In the genomic region with DNA sequence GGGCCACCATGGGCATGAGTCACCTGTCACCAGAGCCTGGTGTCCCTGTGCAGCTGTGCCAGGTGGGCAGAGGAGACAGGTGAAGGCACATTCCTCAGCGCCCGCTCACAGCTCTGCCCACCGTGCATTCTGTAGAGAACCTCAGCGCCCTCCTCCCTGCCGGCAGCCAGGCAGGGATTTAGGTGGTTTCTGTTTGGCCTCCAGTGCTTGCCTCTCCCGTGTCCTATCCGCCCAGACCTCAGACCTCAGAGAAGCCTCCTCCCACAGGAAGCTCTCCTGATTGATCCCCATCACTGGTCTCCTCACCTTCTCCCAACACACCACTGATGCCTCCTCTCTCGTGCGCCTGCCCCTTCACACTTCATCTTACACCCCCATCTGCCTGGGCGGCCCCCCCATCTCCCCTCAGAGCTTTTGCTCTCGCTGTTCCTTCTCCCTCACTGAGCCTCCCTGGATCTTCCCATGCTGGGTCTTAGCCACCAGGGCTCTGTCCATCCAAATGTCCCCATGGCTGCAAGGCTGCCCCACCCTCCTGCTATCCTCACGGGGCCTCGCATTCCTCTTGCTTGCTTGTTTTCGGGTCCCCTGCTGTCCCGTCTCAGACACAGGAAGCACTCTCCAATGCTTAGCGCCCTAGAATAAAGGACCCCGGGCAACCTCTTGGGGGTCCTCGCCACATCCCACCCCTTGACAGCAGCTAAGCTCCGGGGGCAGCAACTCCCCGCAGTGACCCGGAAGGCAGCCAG, we compare ENCODE assay signal across 10 cellular contexts. TPM values are rescaled to one million over a fixed set of nuclear protein-coding genes. Genes with fewer than 3 reads are reported as not detected.
A peak's percentile ranks its signal among the peaks of the same experiment; 100 is the strongest.
DNase-seq lines count a peak whose midpoint lies in the region; ATAC-seq and TF ChIP-seq lines count a peak whose summit lies in the region.
"Had no signal": no experiment of that assay in that cellular context is flagged by ENCODE, and none has a peak within 500 bp of the region (broad histone marks: within the 10 kb centered on the region; RNA-seq: fewer than 3 reads in every experiment).

No MANE protein-coding gene starts in this region.

- no peak for ATAC-seq in SK-N-SH treated with all-trans-retinoic acid at 6 μM for 48 hours
- ATAC-seq in stimulated activated naive B cell treated with anti-CD40 and anti-IgM and Interleukin-4, amounts not matched to agents 10 μg/mL and 1 μg/mL and 100 μg/mL, for 72 hours (replicated peaks): peak in 1 of 2 donors; percentile 2

- H2AFZ ChIP-seq in SK-N-SH (ENCODE audit: low read depth): no peak overlapping the region

- no peak for TF ChIP-seq CTCF in SK-N-SH (IDR thresholded peaks at IDR 0.05)
- TF ChIP-seq CTCF in glutamatergic neuron (IDR thresholded peaks at IDR 0.05; ENCODE audit: partially characterized antibody, unreplicated experiment): no peak
- no peak for TF ChIP-seq CTCF in ovary (IDR thresholded peaks at IDR 0.05)

- H3K36me3 Mint-ChIP-seq in glutamatergic neuron (ENCODE audit: unreplicated experiment): no peaks in the 10 kb centered on the region
- peaks cover 28 to 35% of the 10 kb centered on the region in 2 donors for H3K36me3 Mint-ChIP-seq in stimulated activated naive B cell treated with anti-CD40 and anti-IgM and Interleukin-4, amounts not matched to agents 10 μg/mL and 1 μg/mL and 100 μg/mL, for 72 hours

- TF ChIP-seq EP300 in SK-N-SH (IDR thresholded peaks at IDR 0.05; ENCODE audit: borderline replicate concordance in 1 of 2, low read depth in 1 of 2, low read length in 1 of 2): no peak
- TF ChIP-seq EP300 in ovary (IDR thresholded peaks at IDR 0.05): no peak

- WGBS in SK-N-SH (ENCODE audit: low lambda C conversion rate): 91% methylated on average over 21 of the region's 21 CpGs
- 78 to 84% (median 80%) methylated on average over 21 of the region's 21 CpGs for WGBS in ovary, 3 donors

- DNase-seq in SK-N-SH (no peak), SW480 (ENCODE audit: low spot score) (peak; percentile 86), glutamatergic neuron (no peak), ovary (no peak), NCI-H146 (lab: John Stamatoyannopoulos, UW) (no peak)
- DNase-seq in stimulated activated naive B cell treated with anti-CD40 and anti-IgM and Interleukin-4, amounts not matched to agents 10 μg/mL and 1 μg/mL and 100 μg/mL, for 72 hours: no peak
- no peak for DNase-seq in effector CD8-positive, alpha-beta T cell (lab: John Stamatoyannopoulos, UW)
- DNase-seq: NCI-H524 treated with DMSO at 0.1 percent for 48 hours; stimulated activated CD4-positive, alpha-beta T cell treated with anti-CD3 and anti-CD28 coated beads, Interleukin-1b, Interleukin-23, amount 100 ng/mL, for 48 hours had no signal

- peaks cover 12% of the 10 kb centered on the region for H3F3A ChIP-seq in SK-N-SH (replicated peaks; ENCODE audit: insufficient read depth)

- TF ChIP-seq POLR2A in ovary (IDR thresholded peaks at IDR 0.05): no peak

- TF ChIP-seq RAD21 in SK-N-SH (IDR thresholded peaks at IDR 0.05; ENCODE audit: low read length): no peak

- no peaks in the 10 kb centered on the region for H3K36me3 ChIP-seq in SK-N-SH (replicated peaks in 1 of 2; ENCODE audit: control insufficient read depth in 1 of 2, insufficient read depth in 2 of 2, low read length in 1 of 2)
- H3K36me3 ChIP-seq in ovary: no peaks in the 10 kb centered on the region

- POLR2A ChIA-PET in SK-N-SH (lab: Yijun Ruan, JAX): interaction anchor here (0.6 to 1.9 kb wide), 2 partner anchors 33 to 130 kb away, joined by 3 to 8 read pairs; a partner anchor contains a TSS

- CTCF ChIA-PET in SK-N-SH (lab: Yijun Ruan, JAX): interaction anchor here (0.7 to 4.8 kb wide), 12 partner anchors 9 to 109 kb away, joined by 3 to 16 read pairs (median 4); a partner anchor contains a TSS

- H3K9me3 ChIP-seq in SK-N-SH (no peaks in the 10 kb centered on the region), ovary (no peaks in the 10 kb centered on the region)

- H3K4me2 ChIP-seq in SK-N-SH: peak overlapping the region; percentile 72

- no peak overlapping the region for H3K4me3 ChIP-seq in SK-N-SH (ENCODE audit: low read depth in 2 of 2, low read length in 1 of 2)
- H3K4me3 ChIP-seq in ovary: no peak overlapping the region

- peak overlapping the region; percentile 49 for H3K4me3 Mint-ChIP-seq in glutamatergic neuron (ENCODE audit: unreplicated experiment)
- peak overlapping the region; percentile 68 to 69 for H3K4me3 Mint-ChIP-seq in stimulated activated naive B cell treated with anti-CD40 and anti-IgM and Interleukin-4, amounts not matched to agents 10 μg/mL and 1 μg/mL and 100 μg/mL, for 72 hours

- peak overlapping the region; percentile 80 to 92; a peak in 2 of 4 replicates for H3K27ac ChIP-seq in SK-N-SH (ENCODE audit: low read depth in 2 of 2, low read length in 1 of 2)
- peak overlapping the region in 1 of 2 donors; percentile 12 for H3K27ac ChIP-seq in ovary

- H3K9ac ChIP-seq in SK-N-SH: no peak overlapping the region

- H4K20me1 ChIP-seq in SK-N-SH (ENCODE audit: insufficient read depth): peaks cover 40% of the 10 kb centered on the region

- peaks cover 7% of the 10 kb centered on the region for H3K27me3 Mint-ChIP-seq in glutamatergic neuron (ENCODE audit: unreplicated experiment)
- no peaks in the 10 kb centered on the region for H3K27me3 Mint-ChIP-seq in stimulated activated naive B cell treated with anti-CD40 and anti-IgM and Interleukin-4, amounts not matched to agents 10 μg/mL and 1 μg/mL and 100 μg/mL, for 72 hours

- H3K4me1 ChIP-seq in SK-N-SH (ENCODE audit: control insufficient read depth in 1 of 2, insufficient read depth in 2 of 2, low read depth in 1 of 2, low read length in 1 of 2) (peaks cover 33 to 70% of the 10 kb centered on the region in 2 experiments), ovary (ENCODE audit: insufficient read depth) (peaks cover 43% of the 10 kb centered on the region)

- peak overlapping the region; percentile 13 for H3K27ac Mint-ChIP-seq in glutamatergic neuron (ENCODE audit: unreplicated experiment)
- peak overlapping the region; percentile 97 for H3K27ac Mint-ChIP-seq in stimulated activated naive B cell treated with anti-CD40 and anti-IgM and Interleukin-4, amounts not matched to agents 10 μg/mL and 1 μg/mL and 100 μg/mL, for 72 hours

- H3K9me2 ChIP-seq in SK-N-SH: no peaks in the 10 kb centered on the region

- peaks cover 31% of the 10 kb centered on the region for H3K4me1 Mint-ChIP-seq in glutamatergic neuron (ENCODE audit: low read depth, unreplicated experiment)
- H3K4me1 Mint-ChIP-seq in stimulated activated naive B cell treated with anti-CD40 and anti-IgM and Interleukin-4, amounts not matched to agents 10 μg/mL and 1 μg/mL and 100 μg/mL, for 72 hours: peaks cover 79 to 99% of the 10 kb centered on the region in 2 donors

- peaks cover 89% of the 10 kb centered on the region for H3K79me2 ChIP-seq in SK-N-SH (ENCODE audit: insufficient read depth)

- H3K27me3 ChIP-seq in SK-N-SH (ENCODE audit: insufficient read depth): no peaks in the 10 kb centered on the region
- H3K27me3 ChIP-seq in ovary: no peaks in the 10 kb centered on the region

- H3K9me3 Mint-ChIP-seq in glutamatergic neuron (ENCODE audit: unreplicated experiment): peaks cover 3% of the 10 kb centered on the region
- no peaks in the 10 kb centered on the region for H3K9me3 Mint-ChIP-seq in stimulated activated naive B cell treated with anti-CD40 and anti-IgM and Interleukin-4, amounts not matched to agents 10 μg/mL and 1 μg/mL and 100 μg/mL, for 72 hours

- intact Hi-C loops in ovary (cut with DNase I): no loop called here

TF ChIP-seq in SK-N-SH, 30 proteins besides CTCF, POLR2A, EP300 and RAD21 (continues in another document):
- TF ChIP-seq SIN3A (IDR thresholded peaks at IDR 0.05; ENCODE audit: borderline replicate concordance, low read depth, low read length): no peak

TF ChIP-seq in SK-N-SH treated with all-trans-retinoic acid at 6 μM for 48 hours, 23 proteins besides CTCF, POLR2A, EP300 and RAD21 (continues in another document):
- TF ChIP-seq ZFP3 (CRISPR knock-in tag; IDR thresholded peaks at IDR 0.05) (no peak), SNAI2 (CRISPR knock-in tag; IDR thresholded peaks at IDR 0.05) (no peak), ZNF70 (CRISPR knock-in tag; IDR thresholded peaks at IDR 0.05) (no peak), TOX (CRISPR knock-in tag; IDR thresholded peaks at IDR 0.05; ENCODE audit: borderline replicate concordance) (no peak)

RNA-seq across cellular contexts. Expression of a gene that starts 23.9 kb away (rescaled TPM):
- 62.5 and 82.8 TPM in 2 replicates for polyA plus RNA-seq in SK-N-SH (2012; rRNA removed)
- polyA plus RNA-seq in SK-N-SH (2012; cell fraction: cytosol; rRNA removed): 34.7 and 53.5 TPM in 2 replicates
- polyA plus RNA-seq in SK-N-SH (2012; cell fraction: nucleus; rRNA removed): 48.5 and 52.9 TPM in 2 replicates
- total RNA-seq in glutamatergic neuron (ENCODE audit: unreplicated experiment): 56.3 TPM
- total RNA-seq in ovary: 10 to 100 TPM; 20.5 to 88.6 (median 68.3) TPM
- polyA plus RNA-seq in ovary: 10 to 100 TPM in 1 of 2 donors, 1 to 10 TPM in 1; 6.9 to 57.5 TPM

RNA-seq across cellular contexts. Expression of a gene that starts 26.0 kb away (rescaled TPM):
- polyA plus RNA-seq in SK-N-SH (2012; rRNA removed) (13.2 and 18.0 TPM in 2 replicates), ovary (1 to 10 TPM; 7.3 to 8.6 TPM)
- 12.9 and 15.0 TPM in 2 replicates for polyA plus RNA-seq in SK-N-SH (2012; cell fraction: cytosol; rRNA removed)
- polyA plus RNA-seq in SK-N-SH (2012; cell fraction: nucleus; rRNA removed): 23.9 and 29.4 TPM in 2 replicates
- total RNA-seq in glutamatergic neuron (ENCODE audit: unreplicated experiment) (20.5 TPM), ovary (10 to 100 TPM in 1 of 7 donors, 1 to 10 TPM in 6; 4.7 to 10.4 (median 7.5) TPM)

RNA-seq across cellular contexts. Expression of a gene that starts 33.1 kb away (rescaled TPM):
- 18.7 and 21.3 TPM in 2 replicates for polyA plus RNA-seq in SK-N-SH (2012; rRNA removed)
- 9.7 and 14.7 TPM in 2 replicates for polyA plus RNA-seq in SK-N-SH (2012; cell fraction: cytosol; rRNA removed)
- polyA plus RNA-seq in SK-N-SH (2012; cell fraction: nucleus; rRNA removed): 23.4 and 26.0 TPM in 2 replicates
- 56.7 TPM for total RNA-seq in glutamatergic neuron (ENCODE audit: unreplicated experiment)
- total RNA-seq in ovary: 10 to 100 TPM in 5 of 7 donors, 1 to 10 TPM in 2; 5.2 to 31.1 (median 20.3) TPM
- polyA plus RNA-seq in ovary: 10 to 100 TPM in 1 of 2 donors, 1 to 10 TPM in 1; 2.4 to 14.5 TPM

RNA-seq across cellular contexts. Expression of a gene that starts 37.8 kb away (rescaled TPM):
- polyA plus RNA-seq in SK-N-SH (2012; rRNA removed): 6.0 and 7.6 TPM in 2 replicates
- polyA plus RNA-seq in SK-N-SH (2012; cell fraction: cytosol; rRNA removed): 2.8 and 2.9 TPM in 2 replicates
- polyA plus RNA-seq in SK-N-SH (2012; cell fraction: nucleus; rRNA removed): 5.6 and 6.1 TPM in 2 replicates
- 18.1 TPM for total RNA-seq in glutamatergic neuron (ENCODE audit: unreplicated experiment)
- 10 to 100 TPM; 10.3 to 32.5 (median 17.5) TPM for total RNA-seq in ovary
- 10 to 100 TPM in 1 of 2 donors, 1 to 10 TPM in 1; 9.7 to 18.8 TPM for polyA plus RNA-seq in ovary
